In the genomic region with DNA sequence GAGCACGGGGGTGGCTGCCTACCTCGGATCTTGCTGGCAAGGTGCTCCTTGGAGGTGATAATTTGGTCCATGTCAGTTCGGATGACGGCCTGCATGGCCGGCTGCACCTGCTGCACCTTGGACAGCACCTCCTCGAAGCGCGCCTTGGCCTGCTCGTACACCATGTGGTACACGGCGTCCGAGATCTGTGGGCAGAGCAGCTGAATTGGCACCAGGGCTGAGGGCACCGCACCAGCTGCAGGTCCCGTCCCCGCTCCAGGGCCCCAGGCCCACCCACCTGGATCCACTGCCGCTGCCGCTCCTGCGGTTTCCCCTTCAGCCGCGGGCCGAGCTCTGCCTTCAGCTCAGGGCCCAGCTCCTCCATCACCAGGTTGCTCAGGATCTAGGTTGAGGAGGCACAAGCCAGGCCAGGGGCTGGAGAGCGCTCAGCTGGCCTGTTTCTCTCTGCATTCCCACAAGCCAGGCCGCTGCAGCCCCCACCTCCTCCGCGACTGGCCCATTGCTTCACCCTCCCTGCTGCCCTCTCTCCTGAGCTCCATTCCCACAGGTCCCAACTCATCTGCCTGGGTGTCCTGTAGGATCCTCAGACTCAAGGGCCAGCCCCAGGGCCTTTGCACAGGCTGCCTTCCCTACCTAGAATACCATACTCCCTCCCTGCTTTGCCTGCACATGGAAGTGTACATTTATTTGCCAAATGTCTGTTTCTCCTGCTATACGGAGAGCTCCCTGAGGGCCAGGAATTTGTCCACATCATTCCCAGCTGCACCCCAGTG, we compare ENCODE assay signal across 14 cellular contexts.
"Had no signal": no experiment of that assay in that cellular context is flagged by ENCODE, and none has a peak within 500 bp of the region (broad histone marks: within the 10 kb centered on the region; RNA-seq: fewer than 3 reads in every experiment).

No MANE protein-coding gene starts in this region.

- H3K27me3 ChIP-seq: ascending aorta, left lung, tibial artery had no signal

- H3K27ac Mint-ChIP-seq: activated naive CD4-positive, alpha-beta T cell treated with anti-CD3 and anti-CD28 coated beads, Interleukin-2, amount 10 ng/mL, durations not matched to agents 7 days and 5 days; activated T-helper 2 cell treated with anti-CD3 and anti-CD28 coated beads, Interferon-gamma antibody, Interleukin-2, Interleukin-4, amounts not matched to agents 10 μg/mL and 5 μg/mL and 100 μg/mL, durations not matched to agents 14 hours and 24 hours and 36 hours; stimulated activated naive B cell treated with anti-CD40 and anti-IgM and Interleukin-4, amounts not matched to agents 10 μg/mL and 1 μg/mL and 100 μg/mL, for 72 hours had no signal

- H3K36me3 ChIP-seq: neutrophil had no signal

- DNase-seq: activated CD4-positive, alpha-beta T cell treated with anti-CD3 and anti-CD28 coated beads, Interleukin-2, amount 50 U/mL, for 4 hours; activated CD4-positive, CD25-positive, alpha-beta regulatory T cell treated with anti-CD3 and anti-CD28 coated beads, Interleukin-2, amount 50 U/mL, for 72 hours; activated naive CD4-positive, alpha-beta T cell treated with anti-CD3 and anti-CD28 coated beads, Interleukin-2, amount 10 ng/mL, durations not matched to agents 7 days and 5 days; endodermal cell; mucosa of descending colon; naive thymus-derived CD8-positive, alpha-beta T cell; stimulated activated CD4-positive, alpha-beta T cell treated with anti-CD3 and anti-CD28 coated beads, Interleukin-2, amount 100 ng/mL, for 48 hours; stimulated activated naive B cell treated with anti-CD40 and anti-IgM and Interleukin-4, amounts not matched to agents 10 μg/mL and 1 μg/mL and 100 μg/mL, for 72 hours; T1000 had no signal

- H3K9me3 Mint-ChIP-seq: activated naive CD4-positive, alpha-beta T cell treated with anti-CD3 and anti-CD28 coated beads, Interleukin-2, amount 10 ng/mL, durations not matched to agents 7 days and 5 days; activated T-helper 2 cell treated with anti-CD3 and anti-CD28 coated beads, Interferon-gamma antibody, Interleukin-2, Interleukin-4, amounts not matched to agents 10 μg/mL and 5 μg/mL and 100 μg/mL, durations not matched to agents 14 hours and 24 hours and 36 hours; endodermal cell; naive thymus-derived CD8-positive, alpha-beta T cell; stimulated activated naive B cell treated with anti-CD40 and anti-IgM and Interleukin-4, amounts not matched to agents 10 μg/mL and 1 μg/mL and 100 μg/mL, for 72 hours had no signal

- H3K27ac ChIP-seq: ascending aorta, neutrophil, tibial artery had no signal

- H3K4me3 ChIP-seq: ascending aorta, left lung, mucosa of descending colon, tibial artery had no signal

- H3K36me3 Mint-ChIP-seq: stimulated activated naive B cell treated with anti-CD40 and anti-IgM and Interleukin-4, amounts not matched to agents 10 μg/mL and 1 μg/mL and 100 μg/mL, for 72 hours had no signal

- H3K27me3 Mint-ChIP-seq: activated naive CD4-positive, alpha-beta T cell treated with anti-CD3 and anti-CD28 coated beads, Interleukin-2, amount 10 ng/mL, durations not matched to agents 7 days and 5 days; naive thymus-derived CD8-positive, alpha-beta T cell had no signal

- ATAC-seq: left lung; mucosa of descending colon; naive thymus-derived CD8-positive, alpha-beta T cell; stimulated activated naive B cell treated with anti-CD40 and anti-IgM and Interleukin-4, amounts not matched to agents 10 μg/mL and 1 μg/mL and 100 μg/mL, for 72 hours had no signal

- H3K4me3 Mint-ChIP-seq: activated naive CD4-positive, alpha-beta T cell treated with anti-CD3 and anti-CD28 coated beads, Interleukin-2, amount 10 ng/mL, durations not matched to agents 7 days and 5 days; endodermal cell; naive thymus-derived CD8-positive, alpha-beta T cell; stimulated activated naive B cell treated with anti-CD40 and anti-IgM and Interleukin-4, amounts not matched to agents 10 μg/mL and 1 μg/mL and 100 μg/mL, for 72 hours had no signal

- H3K9me3 ChIP-seq: ascending aorta, left lung, mucosa of descending colon, neutrophil, tibial artery had no signal
